Comparison of ENCODE assay signal across 1 cellular context in genomic region chr1:228989176-228989575, GRCh38.
TF ChIP-seq lines count a peak whose summit lies in the region.

No MANE protein-coding gene starts in this region.

TF ChIP-seq in GM23338, 12 proteins besides CTCF, POLR2A, EP300 and RAD21:
- TF ChIP-seq ZNF462 (CRISPR knock-in tag; IDR thresholded peaks at IDR 0.05) (no peak), POLR2AphosphoS5 (IDR thresholded peaks at IDR 0.05; ENCODE audit: low read depth) (no peak), STAT1 (IDR thresholded peaks at IDR 0.05; ENCODE audit: unreplicated experiment) (no peak), CREB1 (CRISPR knock-in tag; IDR thresholded peaks at IDR 0.05; ENCODE audit: low read depth) (no peak)
